Comparison of ENCODE assay signal across 2 cellular contexts in the genomic region with DNA sequence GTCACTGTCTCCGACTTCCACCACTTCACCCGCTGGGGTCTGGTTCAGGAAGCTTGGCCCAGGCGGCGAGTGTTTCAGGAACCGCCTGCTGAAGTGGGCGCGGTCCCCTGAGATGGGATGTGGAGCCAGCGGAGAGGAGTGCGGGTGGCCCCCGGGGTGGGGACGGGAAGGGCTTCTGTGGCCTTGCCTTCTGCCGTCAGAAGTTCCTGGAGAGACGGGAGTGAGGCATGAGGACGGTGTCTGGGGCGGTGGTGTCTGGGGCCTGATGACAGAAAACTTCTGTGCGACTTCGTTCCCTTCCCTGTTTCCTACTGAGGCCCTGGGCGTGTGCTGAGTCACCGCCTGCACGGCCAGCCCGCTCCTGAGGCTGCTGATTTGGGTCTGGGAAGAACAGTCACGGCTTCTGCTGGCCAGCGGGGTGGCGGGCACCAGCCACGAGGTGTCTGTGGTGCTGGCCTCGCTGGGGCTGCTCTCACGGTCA.
TF ChIP-seq lines count a peak whose summit lies in the region.

No MANE protein-coding gene starts in this region.

TF ChIP-seq in GM23338, 12 proteins besides CTCF, POLR2A, EP300 and RAD21:
- no peak for TF ChIP-seq CREB1 (CRISPR knock-in tag; IDR thresholded peaks at IDR 0.05; ENCODE audit: low read depth)
- no peak for TF ChIP-seq ZNF114 (CRISPR knock-in tag; IDR thresholded peaks at IDR 0.05)
- no peak for TF ChIP-seq STAT1 (IDR thresholded peaks at IDR 0.05; ENCODE audit: unreplicated experiment)
- TF ChIP-seq POLR2AphosphoS5 (IDR thresholded peaks at IDR 0.05; ENCODE audit: low read depth) = no peak
- TF ChIP-seq ZNF331 (CRISPR knock-in tag; IDR thresholded peaks at IDR 0.05; ENCODE audit: low read depth) = no peak
- TF ChIP-seq, protein P1, sequence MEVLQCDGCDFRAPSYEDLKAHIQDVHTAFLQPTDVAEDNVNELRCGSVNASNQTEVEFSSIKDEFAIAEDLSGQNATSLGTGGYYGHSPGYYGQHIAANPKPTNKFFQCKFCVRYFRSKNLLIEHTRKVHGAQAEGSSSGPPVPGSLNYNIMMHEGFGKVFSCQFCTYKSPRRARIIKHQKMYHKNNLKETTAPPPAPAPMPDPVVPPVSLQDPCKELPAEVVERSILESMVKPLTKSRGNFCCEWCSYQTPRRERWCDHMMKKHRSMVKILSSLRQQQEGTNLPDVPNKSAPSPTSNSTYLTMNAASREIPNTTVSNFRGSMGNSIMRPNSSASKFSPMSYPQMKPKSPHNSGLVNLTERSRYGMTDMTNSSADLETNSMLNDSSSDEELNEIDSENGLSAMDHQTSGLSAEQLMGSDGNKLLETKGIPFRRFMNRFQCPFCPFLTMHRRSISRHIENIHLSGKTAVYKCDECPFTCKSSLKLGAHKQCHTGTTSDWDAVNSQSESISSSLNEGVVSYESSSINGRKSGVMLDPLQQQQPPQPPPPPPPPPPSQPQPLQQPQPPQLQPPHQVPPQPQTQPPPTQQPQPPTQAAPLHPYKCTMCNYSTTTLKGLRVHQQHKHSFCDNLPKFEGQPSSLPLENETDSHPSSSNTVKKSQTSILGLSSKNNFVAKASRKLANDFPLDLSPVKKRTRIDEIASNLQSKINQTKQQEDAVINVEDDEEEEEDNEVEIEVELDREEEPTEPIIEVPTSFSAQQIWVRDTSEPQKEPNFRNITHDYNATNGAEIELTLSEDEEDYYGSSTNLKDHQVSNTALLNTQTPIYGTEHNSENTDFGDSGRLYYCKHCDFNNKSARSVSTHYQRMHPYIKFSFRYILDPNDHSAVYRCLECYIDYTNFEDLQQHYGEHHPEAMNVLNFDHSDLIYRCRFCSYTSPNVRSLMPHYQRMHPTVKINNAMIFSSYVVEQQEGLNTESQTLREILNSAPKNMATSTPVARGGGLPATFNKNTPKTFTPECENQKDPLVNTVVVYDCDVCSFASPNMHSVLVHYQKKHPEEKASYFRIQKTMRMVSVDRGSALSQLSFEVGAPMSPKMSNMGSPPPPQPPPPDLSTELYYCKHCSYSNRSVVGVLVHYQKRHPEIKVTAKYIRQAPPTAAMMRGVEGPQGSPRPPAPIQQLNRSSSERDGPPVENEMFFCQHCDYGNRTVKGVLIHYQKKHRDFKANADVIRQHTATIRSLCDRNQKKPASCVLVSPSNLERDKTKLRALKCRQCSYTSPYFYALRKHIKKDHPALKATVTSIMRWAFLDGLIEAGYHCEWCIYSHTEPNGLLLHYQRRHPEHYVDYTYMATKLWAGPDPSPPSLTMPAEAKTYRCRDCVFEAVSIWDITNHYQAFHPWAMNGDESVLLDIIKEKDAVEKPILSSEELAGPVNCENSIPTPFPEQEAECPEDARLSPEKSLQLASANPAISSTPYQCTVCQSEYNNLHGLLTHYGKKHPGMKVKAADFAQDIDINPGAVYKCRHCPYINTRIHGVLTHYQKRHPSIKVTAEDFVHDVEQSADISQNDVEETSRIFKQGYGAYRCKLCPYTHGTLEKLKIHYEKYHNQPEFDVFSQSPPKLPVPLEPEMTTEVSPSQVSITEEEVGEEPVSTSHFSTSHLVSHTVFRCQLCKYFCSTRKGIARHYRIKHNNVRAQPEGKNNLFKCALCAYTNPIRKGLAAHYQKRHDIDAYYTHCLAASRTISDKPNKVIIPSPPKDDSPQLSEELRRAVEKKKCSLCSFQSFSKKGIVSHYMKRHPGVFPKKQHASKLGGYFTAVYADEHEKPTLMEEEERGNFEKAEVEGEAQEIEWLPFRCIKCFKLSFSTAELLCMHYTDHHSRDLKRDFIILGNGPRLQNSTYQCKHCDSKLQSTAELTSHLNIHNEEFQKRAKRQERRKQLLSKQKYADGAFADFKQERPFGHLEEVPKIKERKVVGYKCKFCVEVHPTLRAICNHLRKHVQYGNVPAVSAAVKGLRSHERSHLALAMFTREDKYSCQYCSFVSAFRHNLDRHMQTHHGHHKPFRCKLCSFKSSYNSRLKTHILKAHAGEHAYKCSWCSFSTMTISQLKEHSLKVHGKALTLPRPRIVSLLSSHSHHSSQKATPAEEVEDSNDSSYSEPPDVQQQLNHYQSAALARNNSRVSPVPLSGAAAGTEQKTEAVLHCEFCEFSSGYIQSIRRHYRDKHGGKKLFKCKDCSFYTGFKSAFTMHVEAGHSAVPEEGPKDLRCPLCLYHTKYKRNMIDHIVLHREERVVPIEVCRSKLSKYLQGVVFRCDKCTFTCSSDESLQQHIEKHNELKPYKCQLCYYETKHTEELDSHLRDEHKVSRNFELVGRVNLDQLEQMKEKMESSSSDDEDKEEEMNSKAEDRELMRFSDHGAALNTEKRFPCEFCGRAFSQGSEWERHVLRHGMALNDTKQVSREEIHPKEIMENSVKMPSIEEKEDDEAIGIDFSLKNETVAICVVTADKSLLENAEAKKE (CRISPR knock-in tag; IDR thresholded peaks at IDR 0.05) = no peak
- no peak for TF ChIP-seq EZH2phosphoT487 (IDR thresholded peaks at IDR 0.05; ENCODE audit: unreplicated experiment)
- no peak for TF ChIP-seq JUNB (IDR thresholded peaks at IDR 0.05; ENCODE audit: unreplicated experiment)

TF ChIP-seq in H1, 55 proteins besides CTCF, POLR2A, EP300 and RAD21:
- TF ChIP-seq SRF (IDR thresholded peaks at IDR 0.05; ENCODE audit: low read depth, low read length) (no peak), JUND (IDR thresholded peaks at IDR 0.05; ENCODE audit: low read length) (no peak), EZH2 (IDR thresholded peaks at IDR 0.05; ENCODE audit: low read depth, low read length, severe bottlenecking) (no peak), NANOG (IDR thresholded peaks at IDR 0.05; ENCODE audit: insufficient read depth, low read depth, low read length, poor library complexity, severe bottlenecking) (no peak), SIRT6 (IDR thresholded peaks at IDR 0.05; ENCODE audit: low read length) (no peak), EGR1 (IDR thresholded peaks at IDR 0.05; ENCODE audit: borderline replicate concordance, low read depth, low read length) (no peak), BCL11A (IDR thresholded peaks at IDR 0.05; ENCODE audit: low read depth in 2 of 2, low read length in 2 of 2) (no peak), ASH2L (IDR thresholded peaks at IDR 0.05; ENCODE audit: low read length) (no peak), ZNF274 (IDR thresholded peaks at IDR 0.05; ENCODE audit: borderline replicate concordance, extremely low read depth, low read length) (no peak), CBX8 (IDR thresholded peaks at IDR 0.05; ENCODE audit: borderline replicate concordance, low read depth, low read length) (no peak), RBBP5 (IDR thresholded peaks at IDR 0.05; ENCODE audit: borderline replicate concordance, low read depth, low read length) (no peak), GABPA (IDR thresholded peaks at IDR 0.05; ENCODE audit: borderline replicate concordance, insufficient read depth, low read length) (no peak), SP2 (IDR thresholded peaks at IDR 0.05; ENCODE audit: low read length) (no peak), BACH1 (IDR thresholded peaks at IDR 0.05; ENCODE audit: low read length) (no peak), MAFK (IDR thresholded peaks at IDR 0.05; ENCODE audit: low read depth, low read length) (no peak)
- TF ChIP-seq, protein P2, sequence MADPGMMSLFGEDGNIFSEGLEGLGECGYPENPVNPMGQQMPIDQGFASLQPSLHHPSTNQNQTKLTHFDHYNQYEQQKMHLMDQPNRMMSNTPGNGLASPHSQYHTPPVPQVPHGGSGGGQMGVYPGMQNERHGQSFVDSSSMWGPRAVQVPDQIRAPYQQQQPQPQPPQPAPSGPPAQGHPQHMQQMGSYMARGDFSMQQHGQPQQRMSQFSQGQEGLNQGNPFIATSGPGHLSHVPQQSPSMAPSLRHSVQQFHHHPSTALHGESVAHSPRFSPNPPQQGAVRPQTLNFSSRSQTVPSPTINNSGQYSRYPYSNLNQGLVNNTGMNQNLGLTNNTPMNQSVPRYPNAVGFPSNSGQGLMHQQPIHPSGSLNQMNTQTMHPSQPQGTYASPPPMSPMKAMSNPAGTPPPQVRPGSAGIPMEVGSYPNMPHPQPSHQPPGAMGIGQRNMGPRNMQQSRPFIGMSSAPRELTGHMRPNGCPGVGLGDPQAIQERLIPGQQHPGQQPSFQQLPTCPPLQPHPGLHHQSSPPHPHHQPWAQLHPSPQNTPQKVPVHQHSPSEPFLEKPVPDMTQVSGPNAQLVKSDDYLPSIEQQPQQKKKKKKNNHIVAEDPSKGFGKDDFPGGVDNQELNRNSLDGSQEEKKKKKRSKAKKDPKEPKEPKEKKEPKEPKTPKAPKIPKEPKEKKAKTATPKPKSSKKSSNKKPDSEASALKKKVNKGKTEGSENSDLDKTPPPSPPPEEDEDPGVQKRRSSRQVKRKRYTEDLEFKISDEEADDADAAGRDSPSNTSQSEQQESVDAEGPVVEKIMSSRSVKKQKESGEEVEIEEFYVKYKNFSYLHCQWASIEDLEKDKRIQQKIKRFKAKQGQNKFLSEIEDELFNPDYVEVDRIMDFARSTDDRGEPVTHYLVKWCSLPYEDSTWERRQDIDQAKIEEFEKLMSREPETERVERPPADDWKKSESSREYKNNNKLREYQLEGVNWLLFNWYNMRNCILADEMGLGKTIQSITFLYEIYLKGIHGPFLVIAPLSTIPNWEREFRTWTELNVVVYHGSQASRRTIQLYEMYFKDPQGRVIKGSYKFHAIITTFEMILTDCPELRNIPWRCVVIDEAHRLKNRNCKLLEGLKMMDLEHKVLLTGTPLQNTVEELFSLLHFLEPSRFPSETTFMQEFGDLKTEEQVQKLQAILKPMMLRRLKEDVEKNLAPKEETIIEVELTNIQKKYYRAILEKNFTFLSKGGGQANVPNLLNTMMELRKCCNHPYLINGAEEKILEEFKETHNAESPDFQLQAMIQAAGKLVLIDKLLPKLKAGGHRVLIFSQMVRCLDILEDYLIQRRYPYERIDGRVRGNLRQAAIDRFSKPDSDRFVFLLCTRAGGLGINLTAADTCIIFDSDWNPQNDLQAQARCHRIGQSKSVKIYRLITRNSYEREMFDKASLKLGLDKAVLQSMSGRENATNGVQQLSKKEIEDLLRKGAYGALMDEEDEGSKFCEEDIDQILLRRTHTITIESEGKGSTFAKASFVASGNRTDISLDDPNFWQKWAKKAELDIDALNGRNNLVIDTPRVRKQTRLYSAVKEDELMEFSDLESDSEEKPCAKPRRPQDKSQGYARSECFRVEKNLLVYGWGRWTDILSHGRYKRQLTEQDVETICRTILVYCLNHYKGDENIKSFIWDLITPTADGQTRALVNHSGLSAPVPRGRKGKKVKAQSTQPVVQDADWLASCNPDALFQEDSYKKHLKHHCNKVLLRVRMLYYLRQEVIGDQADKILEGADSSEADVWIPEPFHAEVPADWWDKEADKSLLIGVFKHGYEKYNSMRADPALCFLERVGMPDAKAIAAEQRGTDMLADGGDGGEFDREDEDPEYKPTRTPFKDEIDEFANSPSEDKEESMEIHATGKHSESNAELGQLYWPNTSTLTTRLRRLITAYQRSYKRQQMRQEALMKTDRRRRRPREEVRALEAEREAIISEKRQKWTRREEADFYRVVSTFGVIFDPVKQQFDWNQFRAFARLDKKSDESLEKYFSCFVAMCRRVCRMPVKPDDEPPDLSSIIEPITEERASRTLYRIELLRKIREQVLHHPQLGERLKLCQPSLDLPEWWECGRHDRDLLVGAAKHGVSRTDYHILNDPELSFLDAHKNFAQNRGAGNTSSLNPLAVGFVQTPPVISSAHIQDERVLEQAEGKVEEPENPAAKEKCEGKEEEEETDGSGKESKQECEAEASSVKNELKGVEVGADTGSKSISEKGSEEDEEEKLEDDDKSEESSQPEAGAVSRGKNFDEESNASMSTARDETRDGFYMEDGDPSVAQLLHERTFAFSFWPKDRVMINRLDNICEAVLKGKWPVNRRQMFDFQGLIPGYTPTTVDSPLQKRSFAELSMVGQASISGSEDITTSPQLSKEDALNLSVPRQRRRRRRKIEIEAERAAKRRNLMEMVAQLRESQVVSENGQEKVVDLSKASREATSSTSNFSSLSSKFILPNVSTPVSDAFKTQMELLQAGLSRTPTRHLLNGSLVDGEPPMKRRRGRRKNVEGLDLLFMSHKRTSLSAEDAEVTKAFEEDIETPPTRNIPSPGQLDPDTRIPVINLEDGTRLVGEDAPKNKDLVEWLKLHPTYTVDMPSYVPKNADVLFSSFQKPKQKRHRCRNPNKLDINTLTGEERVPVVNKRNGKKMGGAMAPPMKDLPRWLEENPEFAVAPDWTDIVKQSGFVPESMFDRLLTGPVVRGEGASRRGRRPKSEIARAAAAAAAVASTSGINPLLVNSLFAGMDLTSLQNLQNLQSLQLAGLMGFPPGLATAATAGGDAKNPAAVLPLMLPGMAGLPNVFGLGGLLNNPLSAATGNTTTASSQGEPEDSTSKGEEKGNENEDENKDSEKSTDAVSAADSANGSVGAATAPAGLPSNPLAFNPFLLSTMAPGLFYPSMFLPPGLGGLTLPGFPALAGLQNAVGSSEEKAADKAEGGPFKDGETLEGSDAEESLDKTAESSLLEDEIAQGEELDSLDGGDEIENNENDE (IDR thresholded peaks at IDR 0.05; ENCODE audit: insufficient replicate concordance, low read length) = no peak
- TF ChIP-seq, protein P3, sequence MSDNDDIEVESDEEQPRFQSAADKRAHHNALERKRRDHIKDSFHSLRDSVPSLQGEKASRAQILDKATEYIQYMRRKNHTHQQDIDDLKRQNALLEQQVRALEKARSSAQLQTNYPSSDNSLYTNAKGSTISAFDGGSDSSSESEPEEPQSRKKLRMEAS (IDR thresholded peaks at IDR 0.05) = no peak
- TF ChIP-seq, protein P4, sequence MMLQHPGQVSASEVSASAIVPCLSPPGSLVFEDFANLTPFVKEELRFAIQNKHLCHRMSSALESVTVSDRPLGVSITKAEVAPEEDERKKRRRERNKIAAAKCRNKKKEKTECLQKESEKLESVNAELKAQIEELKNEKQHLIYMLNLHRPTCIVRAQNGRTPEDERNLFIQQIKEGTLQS (IDR thresholded peaks at IDR 0.05; ENCODE audit: insufficient read depth, low read depth, low read length) = no peak
